In genomic region chr15:32739522-32739921, GRCh38 we compare ENCODE assay signal across 25 cellular contexts. TPM values are rescaled to one million over a fixed set of nuclear protein-coding genes. Genes with fewer than 3 reads are reported as not detected.
"Had no signal": no experiment of that assay in that cellular context is flagged by ENCODE, and none has a peak within 500 bp of the region (broad histone marks: within the 10 kb centered on the region; RNA-seq: fewer than 3 reads in every experiment).

No MANE protein-coding gene starts in this region.

- H3K9me3 ChIP-seq: SJSA1 had no signal

- ATAC-seq: HepG2, T-helper 17 cell had no signal

- H3K4me1 ChIP-seq: SJSA1 had no signal

- H3K27ac ChIP-seq: SJSA1, SK-N-MC had no signal

- H3K4me3 ChIP-seq: SJSA1, SK-N-MC had no signal

- H3K36me3 ChIP-seq: SJSA1 had no signal

- FAIRE-seq: HepG2, RCC 7860 had no signal

- H3K27me3 ChIP-seq: SJSA1 had no signal

- DNase-seq: KBM-7, NCI-H1092, NCI-H1105 treated with DMSO at 0.1 percent for 48 hours, NCI-H1417 treated with DMSO at 0.1 percent for 48 hours, NCI-H146, NCI-H1694 treated with DMSO at 0.1 percent for 48 hours, NCI-H1930, NCI-H2081, NCI-H2107, NCI-H345, NCI-H446 treated with DMSO at 0.1 percent for 48 hours, NCI-H510A treated with DMSO at 0.1 percent for 48 hours, NCI-H526, Right ventricle myocardium superior, RPMI8226, SIG-M5, T-helper 1 cell, T-helper 17 cell had no signal

RNA-seq across cellular contexts. Expression of gene GREM1, which starts 21.7 kb away (rescaled TPM):
- total RNA-seq: HT1080, MCF 10A, Right ventricle myocardium superior, T-helper 17 cell had no signal
- polyA plus RNA-seq: IgD-negative memory B cell had no signal
